Comparison of ENCODE assay signal across 18 cellular contexts in genomic region chr19:34316247-34316646, GRCh38. TPM values are rescaled to one million over a fixed set of nuclear protein-coding genes. Genes with fewer than 3 reads are reported as not detected.
DNase-seq lines count a peak whose midpoint lies in the region; ATAC-seq, FAIRE-seq and TF ChIP-seq lines count a peak whose summit lies in the region.
"Had no signal": no experiment of that assay in that cellular context is flagged by ENCODE, and none has a peak within 500 bp of the region (broad histone marks: within the 10 kb centered on the region; RNA-seq: fewer than 3 reads in every experiment).

No MANE protein-coding gene starts in this region.

- TF ChIP-seq POLR2A in A549 (IDR thresholded peaks at IDR 0.05; ENCODE audit: low read length) (no peak), K562 (conservative IDR thresholded peaks at IDR 0.05) (no peak)

- BruUV-seq in K562 (replicated peaks; lab: Mats Ljungman, UMichigan) = no TSS peak

- TF ChIP-seq RAD21 in A549 (conservative IDR thresholded peaks at IDR 0.05 in 1 of 2, IDR thresholded peaks at IDR 0.05 in 1 of 2) = no peak
- no peak for TF ChIP-seq RAD21 in K562 (CRISPR knock-in tag; conservative IDR thresholded peaks at IDR 0.05 in 1 of 2, IDR thresholded peaks at IDR 0.05 in 1 of 2)

- H4K20me1 ChIP-seq in GM23248 (ENCODE audit: insufficient read depth) (no peaks in the 10 kb centered on the region), K562 (replicated peaks; ENCODE audit: control insufficient read depth, insufficient read depth, low read length) (peaks cover 14% of the 10 kb centered on the region)

- no peak for DNase-seq in A549 (ENCODE audit: low read depth in 1 of 2, low spot score in 1 of 2)
- DNase-seq in GM23248 = no peak
- no peak for DNase-seq in K562 (ENCODE audit: extremely low read depth in 1 of 4, low spot score in 3 of 4)
- no peak for DNase-seq in psoas muscle
- no peak for DNase-seq in T-helper 2 cell
- DNase-seq in hypothalamus (lab: John Stamatoyannopoulos, UW) = no peak
- DNase-seq in NCI-H146 treated with DMSO at 0.1 percent for 48 hours (lab: John Stamatoyannopoulos, UW; ENCODE audit: unreplicated experiment) = no peak
- DNase-seq: activated CD4-positive, alpha-beta T cell treated with anti-CD3 and anti-CD28 coated beads for 1 hour; head of caudate nucleus; immature natural killer cell; NCI-H1105; NCI-H510A; nucleus accumbens; stimulated activated CD8-positive, alpha-beta memory T cell treated with anti-CD3 and anti-CD28 coated beads, Interleukin-4, amount 100 ng/mL, for 48 hours; uterus had no signal

- H3K9ac ChIP-seq in GM23248 (no peak overlapping the region), K562 (ENCODE audit: insufficient read depth in 1 of 2, low read depth in 2 of 2, low read length in 2 of 2) (peak overlapping the region in 1 of 2 experiments; percentile 54; a peak in 1 of 4 replicates)

- no peak overlapping the region for H2AFZ ChIP-seq in GM23248
- H2AFZ ChIP-seq in K562 (ENCODE audit: low read depth, low read length) = no peak overlapping the region

- H3K79me2 ChIP-seq in GM23248 (ENCODE audit: insufficient read depth) (peaks cover 59% of the 10 kb centered on the region), K562 (ENCODE audit: control insufficient read depth, insufficient read depth, low read length) (peaks cover 8% of the 10 kb centered on the region; the same call in 1 of the 3 replicates)

- H3K36me3 ChIP-seq in GM23248 (ENCODE audit: low read depth) = no peaks in the 10 kb centered on the region
- H3K36me3 ChIP-seq in K562 (ENCODE audit: control insufficient read depth, insufficient read depth, low read length) = peaks cover 8% of the 10 kb centered on the region; the same call in 2 of the 3 replicates
- H3K36me3 ChIP-seq in psoas muscle (ENCODE audit: insufficient read depth in 1 of 2, low read depth in 1 of 2) = peaks cover 0 to 12% of the 10 kb centered on the region in 2 donors
- H3K36me3 ChIP-seq: uterus had no signal

- 0 out of 6 replicates have a peak overlapping the region, but pooled peaks of 1 of the 2 experiments have one; percentile 3 for H3K27ac ChIP-seq in A549
- H3K27ac ChIP-seq in GM23248 = no peak overlapping the region
- 0 out of 3 replicates have a peak overlapping the region, but pooled peaks have one; percentile 8 for H3K27ac ChIP-seq in K562 (ENCODE audit: extremely low read depth, low read depth, low read length)
- H3K27ac ChIP-seq in psoas muscle = peak overlapping the region; percentile 72
- H3K27ac ChIP-seq: brain microvascular endothelial cell had no signal

- H3K4me1 ChIP-seq in A549 (peaks cover 25% of the 10 kb centered on the region), GM23248 (ENCODE audit: insufficient read depth) (peaks cover 53% of the 10 kb centered on the region), K562 (replicated peaks in 1 of 2; ENCODE audit: control insufficient read depth in 2 of 2, insufficient read depth in 2 of 2, low read length in 2 of 2) (peaks cover 25 to 34% of the 10 kb centered on the region in 2 experiments), psoas muscle (peaks cover 52% of the 10 kb centered on the region)
- H3K4me1 ChIP-seq: uterus had no signal

- peak; percentile 7 to 9; a peak in 3 of 6 replicates for ATAC-seq in A549
- no peak for ATAC-seq in K562
- no peak for ATAC-seq in psoas muscle
- ATAC-seq in GM19324 (IDR thresholded peaks at IDR 0.05; ENCODE audit: low FRiP score, unreplicated experiment) = no peak

- no peaks in the 10 kb centered on the region for H3K27me3 ChIP-seq in GM23248 (replicated peaks; ENCODE audit: insufficient read depth)
- no peaks in the 10 kb centered on the region for H3K27me3 ChIP-seq in K562 (ENCODE audit: control insufficient read depth in 2 of 2, insufficient read depth in 2 of 2, low read length in 2 of 2)
- no peaks in the 10 kb centered on the region for H3K27me3 ChIP-seq in psoas muscle (ENCODE audit: insufficient read depth in 3 of 3, low read length in 2 of 3)
- H3K27me3 ChIP-seq: brain microvascular endothelial cell, uterus had no signal

- no peaks in the 10 kb centered on the region for H3K9me1 ChIP-seq in K562 (ENCODE audit: control insufficient read depth, insufficient read depth, low read length)

- peaks cover 43% of the 10 kb centered on the region for H3F3A ChIP-seq in GM23248 (ENCODE audit: insufficient read depth)

- whole genome bisulfite sequencing in A549 (ENCODE audit: missing lambda C conversion rate) = 83% methylated on average over 2 of the region's 2 CpGs
- WGBS in GM23248 (ENCODE audit: low coverage in 1 of 2, low lambda C conversion rate in 2 of 2, missing lambda C conversion rate in 2 of 2), 2 experiments = 100% methylated on average over 2 of the region's 2 CpGs
- 39% methylated on average over 2 of the region's 2 CpGs for WGBS in K562 (ENCODE audit: insufficient coverage, low coverage, missing lambda C conversion rate)
- 84 to 92% (median 89%) methylated on average over 2 of the region's 2 CpGs for WGBS in psoas muscle, 3 donors

- H3K9me2 ChIP-seq in GM23248 (ENCODE audit: insufficient read depth) = no peaks in the 10 kb centered on the region

- CTCF ChIA-PET in A549 (lab: Yijun Ruan, JAX) = interaction anchor here (0.7 to 4.9 kb wide), 13 partner anchors 9 to 141 kb away, joined by 3 to 32 read pairs (median 4); no protein-coding TSS in a partner anchor
- CTCF ChIA-PET in K562 (lab: Yijun Ruan, JAX; ENCODE audit: low intra/inter-chr PET ratio) = no interaction called here

- TF ChIP-seq CTCF in A549 (IDR thresholded peaks at IDR 0.05) (no peak), K562 (IDR thresholded peaks at IDR 0.05 in 2 of 3, conservative IDR thresholded peaks at IDR 0.05 in 1 of 3; ENCODE audit: insufficient read depth in 2 of 3, low read depth in 1 of 3, low read length in 3 of 3) (no peak), psoas muscle (IDR thresholded peaks at IDR 0.05) (no peak)

- H3K4me3 ChIP-seq in A549 (no peak overlapping the region), GM23248 (no peak overlapping the region), K562 (no peak overlapping the region), psoas muscle (no peak overlapping the region)
- H3K4me3 ChIP-seq: uterus had no signal

- no peaks in the 10 kb centered on the region for H3K9me3 ChIP-seq in A549
- H3K9me3 ChIP-seq in GM23248 (ENCODE audit: low read depth) = no peaks in the 10 kb centered on the region
- no peaks in the 10 kb centered on the region for H3K9me3 ChIP-seq in K562 (replicated peaks; ENCODE audit: control insufficient read depth, insufficient read depth, low read depth, low read length)
- no peaks in the 10 kb centered on the region for H3K9me3 ChIP-seq in psoas muscle
- H3K9me3 ChIP-seq: uterus had no signal

- in situ Hi-C loops in GM23248 (cut with MboI) (no loop called here), K562 (cut with MboI) (no loop called here)

- intact Hi-C loops in K562 (cut with micrococcal nuclease) = no loop called here
- intact Hi-C loops in psoas muscle (cut with DNase I) = loop anchor here in 1 of 2 donors (5.0 kb wide), 1 partner anchor 39 kb away; no protein-coding TSS in a partner anchor

- TF ChIP-seq EP300 in A549 (IDR thresholded peaks at IDR 0.05) (no peak), K562 (IDR thresholded peaks at IDR 0.05; ENCODE audit: low read length) (no peak)

- FAIRE-seq in A549 (lab: Jason Lieb, UNC) = no peak
- FAIRE-seq in K562 (lab: Jason Lieb, UNC) = peak; percentile 64
- FAIRE-seq: colon had no signal

- H3K4me2 ChIP-seq in A549 (peak overlapping the region; percentile 29), GM23248 (ENCODE audit: unreplicated experiment) (peak overlapping the region; percentile 6), K562 (ENCODE audit: insufficient read depth, low read length) (no peak overlapping the region)

- POLR2A ChIA-PET in A549 (lab: Yijun Ruan, JAX) = interaction anchor here (0.5 to 1.1 kb wide), 3 partner anchors 18 to 80 kb away, joined by 3 to 4 read pairs (median 3); no protein-coding TSS in a partner anchor
- POLR2A ChIA-PET in K562 (lab: Yijun Ruan, JAX) = interaction anchor here (1.0 to 4.6 kb wide), 3 partner anchors 10 to 144 kb away, joined by 3 to 24 read pairs (median 4); partner anchors contain the start of gene LSM14A

TF ChIP-seq in A549, 52 proteins besides CTCF, POLR2A, EP300 and RAD21 (continues in another document):
- no peak for TF ChIP-seq MAX (IDR thresholded peaks at IDR 0.05)

TF ChIP-seq in K562, 482 proteins besides CTCF, POLR2A, EP300 and RAD21 (continues in another document):
- no peak for TF ChIP-seq XRCC4 (IDR thresholded peaks at IDR 0.05; ENCODE audit: extremely low read depth, insufficient read depth, insufficient read length)
- no peak for TF ChIP-seq ZNF133 (CRISPR knock-in tag; IDR thresholded peaks at IDR 0.05)

RNA-seq across cellular contexts. Expression of gene GPI, which starts 48.7 kb away (rescaled TPM):
- polyA plus RNA-seq in A549 (2011; rRNA removed) (443 and 565 TPM in 2 replicates), A549 (2017; fragmentation: RNase III; extraction: RNeasy Plus Mini Kit Qiagen cat#74134 plus additional on column Dnase treatment) (548 to 579 TPM (median 555 TPM) in 3 replicates), GM23248 (2016; fragmentation: Nextera tagmentation; extraction: Ambion mirVana) (299 and 315 TPM in 2 replicates), K562 (2011; rRNA removed) (94.1 and 259 TPM in 2 replicates), K562 (2014; fragmentation: Illumina TruSeq; extraction: Trizol) (306 and 322 TPM in 2 replicates), K562 (2014; fragmentation: Nextera tagmentation; extraction: Ambion mirVana) (100 to 1,000 TPM in 1 of 2 experiments, 10 to 100 TPM in 1; 88.3 to 168 TPM), K562 (2014; rRNA removed) (114 and 116 TPM in 2 replicates), psoas muscle (100 to 1,000 TPM; 111 to 166 (median 125) TPM)
- polyA plus RNA-seq in A549 (2012; cell fraction: cytosol; rRNA removed) = 630 and 674 TPM in 2 replicates
- polyA plus RNA-seq in A549 (2012; cell fraction: nucleus; rRNA removed) = 958 and 1,031 TPM in 2 replicates
- 992 and 1,185 TPM in 2 replicates for polyA minus RNA-seq in A549 (2011; rRNA and poly(A)+ RNA removed)
- 196 and 226 TPM in 2 replicates for total RNA-seq in GM23248 (2014; rRNA removed; shearing (Covaris generic))
- total RNA-seq in K562 (2011; cell fraction: chromatin; rRNA removed; ENCODE audit: low replicate concordance) = 590 and 952 TPM in 2 replicates
- total RNA-seq in K562 (2011; cell fraction: nucleolus; rRNA removed) = 406 and 452 TPM in 2 replicates
- 536 and 580 TPM in 2 replicates for total RNA-seq in K562 (2011; cell fraction: nucleoplasm; rRNA removed)
- total RNA-seq in K562 (2014; rRNA removed) (140 and 173 TPM in 2 replicates), K562 (2014; rRNA removed; fragmentation: Illumina TruSeq; extraction: Trizol) (95.8 and 118 TPM in 2 replicates), K562 (2015; rRNA removed; fragmentation: Illumina TruSeq; extraction: Trizol) (122 and 132 TPM in 2 replicates), K562 (2021) (349 and 358 TPM in 2 replicates), psoas muscle (100 to 1,000 TPM; 170 to 259 (median 255) TPM)
- polyA plus RNA-seq in K562 (2011; cell fraction: cytosol; rRNA removed) = 182 and 184 TPM in 2 replicates
- 344 and 354 TPM in 2 replicates for polyA plus RNA-seq in K562 (2011; cell fraction: nucleus; rRNA removed)
- polyA plus RNA-seq in K562 (2012) = 353 and 375 TPM in 2 replicates
- polyA minus RNA-seq in K562 (2011; rRNA and poly(A)+ RNA removed) = 222 and 306 TPM in 2 replicates
- 368 and 561 TPM in 2 replicates for polyA minus RNA-seq in K562 (2011; cell fraction: cytosol; rRNA and poly(A)+ RNA removed)
- 118 and 188 TPM in 2 replicates for polyA minus RNA-seq in K562 (2011; cell fraction: nucleus; rRNA and poly(A)+ RNA removed)

Comparison
In these comparisons a context has a peak if more than half of its experiments do, and no peak if none do; other contexts are left out.
1. ATAC-seq: peak in A549 (2 of 2); none in K562 (single experiment), psoas muscle (0 of 4) and GM19324 (single experiment).